In genomic region chr7:64697863-64698262, GRCh38 we compare ENCODE assay signal across 3 cellular contexts.
TF ChIP-seq lines count a peak whose summit lies in the region.
"Not testable (repeated sequence)": the region's sequence is repeated elsewhere in the genome, so short reads cannot be mapped to it uniquely, and the experiment has no call there.

No MANE protein-coding gene starts in this region.

TF ChIP-seq in IMR-90, 13 proteins besides CTCF, POLR2A, EP300 and RAD21:
- TF ChIP-seq CEBPB (IDR thresholded peaks at IDR 0.05; ENCODE audit: low read depth, low read length): peak; percentile 42

TF ChIP-seq in K562, 482 proteins besides CTCF, POLR2A, EP300 and RAD21:
- TF ChIP-seq ZNF316 (IDR thresholded peaks at IDR 0.05) (0 out of 2 replicates have a peak, but pooled peaks have one; percentile 9), ATF3 (IDR thresholded peaks at IDR 0.05) (peak; percentile 85), CHAMP1 (IDR thresholded peaks at IDR 0.05) (peak; percentile 45; the same call in 1 of the 2 replicates), C11orf30 (IDR thresholded peaks at IDR 0.05; ENCODE audit: low read depth) (0 out of 2 replicates have a peak, but pooled peaks have one; percentile 7), CEBPB (tag; IDR thresholded peaks at IDR 0.05) (peak; percentile 59; the same call in 1 of the 2 replicates), CEBPG (tag; conservative IDR thresholded peaks at IDR 0.05 in 1 of 2, IDR thresholded peaks at IDR 0.05 in 1 of 2) (peak in 1 of 2 experiments; percentile 79; a peak in 2 of 4 replicates), TRIM24 (IDR thresholded peaks at IDR 0.05) (peak in 1 of 2 experiments; percentile 43; a peak in 1 of 4 replicates)
- TF ChIP-seq ATF3 (CRISPR knock-in tag; conservative IDR thresholded peaks at IDR 0.05); CEBPG (CRISPR knock-in tag; IDR thresholded peaks at IDR 0.05): not testable (repeated sequence)
TF ChIP-seq in K562: peak in this region for 7; not testable (repeated sequence) for 475.

TF ChIP-seq in HepG2, 621 proteins besides CTCF, POLR2A, EP300 and RAD21:
- peak; percentile 53 for TF ChIP-seq ATF7 (IDR thresholded peaks at IDR 0.05)
- TF ChIP-seq ATF7 (CRISPR knock-in tag; IDR thresholded peaks at IDR 0.05): not testable (repeated sequence)
- TF ChIP-seq CEBPB (IDR thresholded peaks at IDR 0.05; ENCODE audit: borderline replicate concordance, low read depth, low read length): 0 out of 2 replicates have a peak, but pooled peaks have one; percentile 19
